8 cellular contexts compared by ENCODE assay signal in the genomic region with DNA sequence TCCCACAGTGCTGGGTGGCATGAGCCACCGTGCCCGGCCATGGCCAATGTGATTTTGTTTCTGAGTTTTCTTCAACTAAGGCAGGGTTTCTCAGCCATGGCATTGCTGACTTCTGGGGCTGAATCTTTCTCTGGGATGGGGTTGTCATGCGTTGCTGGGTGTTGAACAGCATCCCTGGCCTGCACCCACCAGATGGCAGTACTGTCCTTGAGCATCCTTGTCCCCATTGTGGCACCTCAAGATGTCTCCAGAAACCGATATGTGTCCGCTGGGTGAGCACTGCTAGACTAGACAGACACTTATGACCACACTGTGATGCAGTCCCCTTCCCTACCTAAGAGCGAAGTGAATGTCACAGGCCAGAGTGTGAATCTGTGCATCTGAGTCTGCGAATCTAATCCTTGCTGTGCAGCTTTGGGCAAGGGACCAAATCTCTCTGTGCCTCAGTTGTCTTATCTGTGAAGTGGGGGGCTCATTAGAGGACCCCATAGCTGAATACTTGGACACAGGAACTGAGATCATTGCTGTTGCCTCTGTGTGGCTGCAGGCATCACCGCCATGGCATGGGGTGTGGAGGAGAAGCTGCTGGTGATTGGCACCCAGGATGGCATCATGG. TPM values are rescaled to one million over a fixed set of nuclear protein-coding genes. Genes with fewer than 3 reads are reported as not detected.
DNase-seq lines count a peak whose midpoint lies in the region; ATAC-seq, FAIRE-seq and TF ChIP-seq lines count a peak whose summit lies in the region.

No MANE protein-coding gene starts in this region.

- POLR2A ChIA-PET in HepG2 (lab: Yijun Ruan, JAX), result no interaction called here

- peaks cover 5% of the 10 kb centered on the region for H3K27me3 Mint-ChIP-seq in T-helper 2 cell treated with Interferon-gamma antibody and Interleukin-4, amounts not matched to agents 5 μg/mL and 100 μg/mL, for 36 hours (ENCODE audit: low read depth)
- H3K27me3 Mint-ChIP-seq in stimulated activated naive B cell treated with anti-CD40 and anti-IgM and Interleukin-4, amounts not matched to agents 10 μg/mL and 1 μg/mL and 100 μg/mL, for 72 hours, result peaks cover 15 to 21% of the 10 kb centered on the region in 2 donors

- no peaks in the 10 kb centered on the region for H3K4me1 ChIP-seq in HepG2 (ENCODE audit: insufficient read depth, low read length)

- TF ChIP-seq RAD21 in HepG2 (CRISPR knock-in tag; IDR thresholded peaks at IDR 0.05), result peak; percentile 41; the same call in 1 of the 2 replicates

- H3K36me3 ChIP-seq in bronchial epithelial cell (ENCODE audit: control insufficient read depth, insufficient read depth, low read length) (no peaks in the 10 kb centered on the region), HepG2 (replicated peaks in 1 of 2; ENCODE audit: control insufficient read depth in 1 of 2, insufficient read depth in 2 of 2, low read length in 2 of 2) (no peaks in the 10 kb centered on the region)

- H3K9ac ChIP-seq in HepG2 (ENCODE audit: insufficient read depth, low read depth, low read length), result no peak overlapping the region

- TF ChIP-seq CTCF in LNCAP (IDR thresholded peaks at IDR 0.05), result peak; percentile 62
- peak; percentile 85 for TF ChIP-seq CTCF in bronchial epithelial cell (IDR thresholded peaks at IDR 0.05; ENCODE audit: insufficient read depth, low read length, severe bottlenecking)
- TF ChIP-seq CTCF in HepG2 (CRISPR knock-in tag; IDR thresholded peaks at IDR 0.05), result peak; percentile 72

- no peaks in the 10 kb centered on the region for H3K79me2 ChIP-seq in HepG2 (ENCODE audit: insufficient read depth, low read length)

- 9% methylated on average over 6 of the region's 8 CpGs for WGBS in HepG2 (ENCODE audit: low lambda C conversion rate)

- FAIRE-seq in bronchial epithelial cell (lab: Jason Lieb, UNC) (peak; percentile 95), HepG2 (lab: Jason Lieb, UNC) (peak; percentile 26)

- DNase-seq in NCI-H1694 (lab: John Stamatoyannopoulos, UW) (peak; percentile 3), NCI-H1694 treated with DMSO at 0.1 percent for 48 hours (lab: John Stamatoyannopoulos, UW) (no peak), bronchial epithelial cell (ENCODE audit: low read depth) (peak; percentile 47), HepG2 (ENCODE audit: low spot score) (peak; percentile 40)
- peak; percentile 9 for DNase-seq in T-helper 2 cell treated with Interferon-gamma antibody and Interleukin-4, amounts not matched to agents 5 μg/mL and 100 μg/mL, for 36 hours (ENCODE audit: low spot score)
- DNase-seq in stimulated activated naive B cell treated with anti-CD40 and anti-IgM and Interleukin-4, amounts not matched to agents 10 μg/mL and 1 μg/mL and 100 μg/mL, for 72 hours, result peak; percentile 40

- H2AFZ ChIP-seq in HepG2 (ENCODE audit: low read length), result no peak overlapping the region

- no TSS peak for BruUV-seq in HepG2 (replicated peaks; lab: Mats Ljungman, UMichigan)

- in situ Hi-C loops in HepG2 (cut with HindIII; ENCODE audit: extremely low pct_ligation_motif_present, low pct_unique_long_range_greater_than_20kb), result loop anchor here (10.0 kb wide), 2 partner anchors 126 to 276 kb away; no protein-coding TSS in a partner anchor

- H3K9me3 Mint-ChIP-seq in T-helper 2 cell treated with Interferon-gamma antibody and Interleukin-4, amounts not matched to agents 5 μg/mL and 100 μg/mL, for 36 hours, result no peaks in the 10 kb centered on the region
- peaks cover 0 to 7% of the 10 kb centered on the region in 2 donors for H3K9me3 Mint-ChIP-seq in stimulated activated naive B cell treated with anti-CD40 and anti-IgM and Interleukin-4, amounts not matched to agents 10 μg/mL and 1 μg/mL and 100 μg/mL, for 72 hours

- no peak overlapping the region for H3K27ac Mint-ChIP-seq in T-helper 2 cell treated with Interferon-gamma antibody and Interleukin-4, amounts not matched to agents 5 μg/mL and 100 μg/mL, for 36 hours
- no peak overlapping the region for H3K27ac Mint-ChIP-seq in stimulated activated naive B cell treated with anti-CD40 and anti-IgM and Interleukin-4, amounts not matched to agents 10 μg/mL and 1 μg/mL and 100 μg/mL, for 72 hours

- no peaks in the 10 kb centered on the region for H3K36me3 Mint-ChIP-seq in T-helper 2 cell treated with Interferon-gamma antibody and Interleukin-4, amounts not matched to agents 5 μg/mL and 100 μg/mL, for 36 hours (ENCODE audit: low read depth)
- H3K36me3 Mint-ChIP-seq in stimulated activated naive B cell treated with anti-CD40 and anti-IgM and Interleukin-4, amounts not matched to agents 10 μg/mL and 1 μg/mL and 100 μg/mL, for 72 hours, result no peaks in the 10 kb centered on the region

- no peak for TF ChIP-seq EP300 in HepG2 (IDR thresholded peaks at IDR 0.05; ENCODE audit: low read depth in 2 of 2, low read length in 2 of 2)
- no peak for TF ChIP-seq EP300 in HepG2 (CRISPR knock-in tag; IDR thresholded peaks at IDR 0.05; ENCODE audit: borderline replicate concordance)

- TF ChIP-seq POLR2A in HepG2 (IDR thresholded peaks at IDR 0.05; ENCODE audit: insufficient read depth in 1 of 2, low read depth in 2 of 2, low read length in 2 of 2), result no peak

- H3K27ac ChIP-seq in HepG2 (ENCODE audit: extremely low read length, insufficient read depth, low read length), result no peak overlapping the region

- no peak overlapping the region for H3K4me3 Mint-ChIP-seq in T-helper 2 cell treated with Interferon-gamma antibody and Interleukin-4, amounts not matched to agents 5 μg/mL and 100 μg/mL, for 36 hours
- H3K4me3 Mint-ChIP-seq in stimulated activated naive B cell treated with anti-CD40 and anti-IgM and Interleukin-4, amounts not matched to agents 10 μg/mL and 1 μg/mL and 100 μg/mL, for 72 hours, result no peak overlapping the region

- no peaks in the 10 kb centered on the region for H4K20me1 ChIP-seq in HepG2 (ENCODE audit: insufficient read depth, low read length)

- intact Hi-C loops in HepG2 (cut with micrococcal nuclease; ENCODE audit: unreplicated experiment), result loop anchor here (2.0 kb wide), 1 partner anchor 120 kb away; no protein-coding TSS in a partner anchor

- ATAC-seq in HepG2 (peak; percentile 73), GM19455 (IDR thresholded peaks at IDR 0.05; ENCODE audit: unreplicated experiment) (no peak)
- ATAC-seq in stimulated activated naive B cell treated with anti-CD40 and anti-IgM and Interleukin-4, amounts not matched to agents 10 μg/mL and 1 μg/mL and 100 μg/mL, for 72 hours (replicated peaks), result peak; percentile 81 to 94

- H3K4me3 ChIP-seq in bronchial epithelial cell (ENCODE audit: low read depth, low read length) (no peak overlapping the region), HepG2 (replicated peaks in 1 of 3; ENCODE audit: insufficient read depth in 1 of 3, low read depth in 2 of 3, low read length in 3 of 3) (no peak overlapping the region)

- H3K9me3 ChIP-seq in HepG2 (ENCODE audit: low read length), result no peaks in the 10 kb centered on the region

- no peaks in the 10 kb centered on the region for H3K27me3 ChIP-seq in bronchial epithelial cell (ENCODE audit: control insufficient read depth, insufficient read depth, low read length)
- no peaks in the 10 kb centered on the region; a peak in 1 of 5 replicates for H3K27me3 ChIP-seq in HepG2 (ENCODE audit: control insufficient read depth in 1 of 2, insufficient read depth in 2 of 2, low read length in 2 of 2)

- H3K4me1 Mint-ChIP-seq in T-helper 2 cell treated with Interferon-gamma antibody and Interleukin-4, amounts not matched to agents 5 μg/mL and 100 μg/mL, for 36 hours (ENCODE audit: low read depth), result no peaks in the 10 kb centered on the region
- no peaks in the 10 kb centered on the region for H3K4me1 Mint-ChIP-seq in stimulated activated naive B cell treated with anti-CD40 and anti-IgM and Interleukin-4, amounts not matched to agents 10 μg/mL and 1 μg/mL and 100 μg/mL, for 72 hours

- CTCF ChIA-PET in HepG2 (lab: Yijun Ruan, JAX; ENCODE audit: low intra/inter-chr PET ratio, low total read pairs), result interaction anchor here (1.1 to 1.8 kb wide), 4 partner anchors 121 to 274 kb away, joined by 3 to 8 read pairs (median 5); no protein-coding TSS in a partner anchor

- H3K4me2 ChIP-seq in HepG2 (ENCODE audit: low read depth, low read length), result no peak overlapping the region

RNA-seq across cellular contexts. Expression of gene SIN3B, which starts 50.3 kb away (rescaled TPM):
- 18.4 and 28.8 TPM in 2 replicates for total RNA-seq in bronchial epithelial cell
- 7.9 and 12.9 TPM in 2 replicates for total RNA-seq in HepG2 (2016; rRNA removed; fragmentation: Illumina TruSeq; extraction: Trizol)
- total RNA-seq in HepG2 (2016; cell fraction: cytosol; rRNA removed; fragmentation: Illumina TruSeq; extraction: Trizol; ENCODE audit: low read depth), result 7.1 and 7.5 TPM in 2 replicates
- 6.8 and 11.8 TPM in 2 replicates for total RNA-seq in HepG2 (2016; cell fraction: insoluble cytoplasmic fraction; rRNA removed; fragmentation: Illumina TruSeq; extraction: Trizol)
- total RNA-seq in HepG2 (2016; cell fraction: membrane; rRNA removed; fragmentation: Illumina TruSeq; extraction: Trizol), result 4.9 and 5.8 TPM in 2 replicates
- 19.4 and 21.7 TPM in 2 replicates for total RNA-seq in HepG2 (2016; cell fraction: nucleus; rRNA removed; fragmentation: Illumina TruSeq; extraction: Trizol)
- 25.7 and 35.8 TPM in 2 replicates for polyA plus RNA-seq in HepG2 (2011; rRNA removed)
- polyA plus RNA-seq in HepG2 (2011; cell fraction: cytosol; rRNA removed), result 6.9 and 8.5 TPM in 2 replicates
- 269 and 298 TPM in 2 replicates for polyA plus RNA-seq in HepG2 (2011; cell fraction: nucleus; rRNA removed)
- 26.2 and 29.5 TPM in 2 replicates for polyA plus RNA-seq in HepG2 (2012)
- polyA plus RNA-seq in HepG2 (2016; cell fraction: cytosol; fragmentation: Illumina TruSeq; extraction: Trizol; ENCODE audit: low read depth), result 1.0 and 1.1 TPM in 2 replicates
- 9.3 and 9.9 TPM in 2 replicates for polyA plus RNA-seq in HepG2 (2016; cell fraction: insoluble cytoplasmic fraction; fragmentation: Illumina TruSeq; extraction: Trizol; ENCODE audit: low read depth)
- polyA plus RNA-seq in HepG2 (2016; cell fraction: membrane; fragmentation: Illumina TruSeq; extraction: Trizol; ENCODE audit: low read depth), result 2.2 and 2.3 TPM in 2 replicates
- polyA plus RNA-seq in HepG2 (2016; cell fraction: nucleus; fragmentation: Illumina TruSeq; extraction: Trizol; ENCODE audit: insufficient read depth, low read depth), result 71.8 and 84.2 TPM in 2 replicates
- 17.6 and 36.5 TPM in 2 replicates for polyA minus RNA-seq in HepG2 (2011; rRNA and poly(A)+ RNA removed; ENCODE audit: low replicate concordance)
- 7.9 and 9.8 TPM in 2 replicates for polyA minus RNA-seq in HepG2 (2011; cell fraction: cytosol; rRNA and poly(A)+ RNA removed)
- 62.6 and 67.4 TPM in 2 replicates for polyA minus RNA-seq in HepG2 (2011; cell fraction: nucleus; rRNA and poly(A)+ RNA removed)

RNA-seq across cellular contexts. Expression of gene NWD1, which starts 59.3 kb away (rescaled TPM):
- total RNA-seq in bronchial epithelial cell (under 0.01 and 0.13 TPM in 2 replicates), HepG2 (2016; rRNA removed; fragmentation: Illumina TruSeq; extraction: Trizol) (not detected in 2 replicates)
- total RNA-seq in HepG2 (2016; cell fraction: cytosol; rRNA removed; fragmentation: Illumina TruSeq; extraction: Trizol; ENCODE audit: low read depth), result not detected in 2 replicates
- not detected in 2 replicates for total RNA-seq in HepG2 (2016; cell fraction: insoluble cytoplasmic fraction; rRNA removed; fragmentation: Illumina TruSeq; extraction: Trizol)
- total RNA-seq in HepG2 (2016; cell fraction: membrane; rRNA removed; fragmentation: Illumina TruSeq; extraction: Trizol), result not detected in 2 replicates
- total RNA-seq in HepG2 (2016; cell fraction: nucleus; rRNA removed; fragmentation: Illumina TruSeq; extraction: Trizol), result not detected in 2 replicates
- polyA plus RNA-seq in HepG2 (2011; rRNA removed), result not detected in 2 replicates
- polyA plus RNA-seq in HepG2 (2011; cell fraction: cytosol; rRNA removed), result under 0.01 TPM in 1 of 2 replicates, not detected in the other
- 0.02 and 0.03 TPM in 2 replicates for polyA plus RNA-seq in HepG2 (2011; cell fraction: nucleus; rRNA removed)
- polyA plus RNA-seq in HepG2 (2012), result not detected in 2 replicates
- not detected in 2 replicates for polyA plus RNA-seq in HepG2 (2016; cell fraction: cytosol; fragmentation: Illumina TruSeq; extraction: Trizol; ENCODE audit: low read depth)
- not detected in 2 replicates for polyA plus RNA-seq in HepG2 (2016; cell fraction: insoluble cytoplasmic fraction; fragmentation: Illumina TruSeq; extraction: Trizol; ENCODE audit: low read depth)
- polyA plus RNA-seq in HepG2 (2016; cell fraction: membrane; fragmentation: Illumina TruSeq; extraction: Trizol; ENCODE audit: low read depth), result not detected in 2 replicates
- not detected in 2 replicates for polyA plus RNA-seq in HepG2 (2016; cell fraction: nucleus; fragmentation: Illumina TruSeq; extraction: Trizol; ENCODE audit: insufficient read depth, low read depth)
- polyA minus RNA-seq in HepG2 (2011; rRNA and poly(A)+ RNA removed; ENCODE audit: low replicate concordance), result 0.04 and 0.61 TPM in 2 replicates
- polyA minus RNA-seq in HepG2 (2011; cell fraction: cytosol; rRNA and poly(A)+ RNA removed), result not detected in 2 replicates
- polyA minus RNA-seq in HepG2 (2011; cell fraction: nucleus; rRNA and poly(A)+ RNA removed), result not detected in 2 replicates
